Comparison of ENCODE assay signal across 8 cellular contexts in the genomic region with DNA sequence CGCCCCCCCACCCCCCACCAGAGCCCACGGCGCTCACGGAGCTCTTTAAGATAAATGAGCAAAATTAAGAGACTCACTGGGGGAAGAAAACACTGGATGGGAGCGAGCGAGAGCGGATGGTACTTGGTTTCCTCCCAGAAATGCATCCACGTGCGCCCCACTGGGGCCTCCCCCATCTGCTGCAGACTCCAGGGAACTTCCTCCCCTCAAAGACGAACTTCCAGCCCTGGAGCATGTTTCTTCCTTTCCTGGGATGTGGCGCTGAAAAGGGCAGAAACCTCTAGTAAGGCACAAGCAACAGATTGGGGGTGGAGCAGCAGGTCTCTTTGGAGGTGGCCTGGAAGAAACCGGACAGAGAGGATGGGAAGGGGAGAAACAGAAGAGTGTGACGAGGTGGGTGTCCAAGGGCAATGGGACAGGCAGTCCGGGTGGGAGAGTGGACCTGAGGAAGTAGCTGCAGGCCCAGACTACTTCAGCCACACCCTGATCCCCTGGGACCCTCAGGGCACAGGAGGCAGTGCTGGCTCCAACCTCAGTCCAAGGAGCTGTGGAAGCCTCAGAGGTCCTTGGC. TPM values are rescaled to one million over a fixed set of nuclear protein-coding genes. Genes with fewer than 3 reads are reported as not detected.
DNase-seq lines count a peak whose midpoint lies in the region; ATAC-seq and TF ChIP-seq lines count a peak whose summit lies in the region.
"Not testable (repeated sequence)": the region's sequence is repeated elsewhere in the genome, so short reads cannot be mapped to it uniquely, and the experiment has no call there.

No MANE protein-coding gene starts in this region.

- intact Hi-C loops in mammary epithelial cell (cut with micrococcal nuclease), result loop anchor here (1.0 to 5.0 kb wide), 3 partner anchors 47 to 128 kb away; no protein-coding TSS in a partner anchor
- intact Hi-C loops in uterus (cut with DNase I; ENCODE audit: low total_unique reads), result not testable (repeated sequence)

- H3K9ac ChIP-seq in mammary epithelial cell (ENCODE audit: insufficient read depth, low read length) (peak overlapping the region; percentile 84), liver (ENCODE audit: low read depth in 1 of 2, low read length in 2 of 2) (peak overlapping the region in 1 of 2 donors; percentile 49)
- not testable (repeated sequence) for H3K9ac ChIP-seq in rectal smooth muscle tissue (ENCODE audit: low read length)

- not testable (repeated sequence) for H3K36me3 ChIP-seq in mammary epithelial cell (ENCODE audit: insufficient read depth, low read length); gastroesophageal sphincter; liver (ENCODE audit: control insufficient read depth in 4 of 4, insufficient read depth in 3 of 4, low read depth in 1 of 4, low read length in 3 of 4); rectal smooth muscle tissue (ENCODE audit: control insufficient read depth, insufficient read depth, low read length); uterus

- not testable (repeated sequence) for H3K36me3 Mint-ChIP-seq in WTC11

- in situ Hi-C loops in mammary epithelial cell (cut with MboI; ENCODE audit: low sequenced_read_pairs in 2 of 2), result not testable (repeated sequence)

- H3K27me3 Mint-ChIP-seq in WTC11 (ENCODE audit: low read depth), result peaks cover 47% of the 10 kb centered on the region

- CTCF ChIA-PET in WTC11 (lab: Charles Lee); mammary epithelial cell (lab: Charles Lee; ENCODE audit: low non-redundant PET): not testable (repeated sequence)

- H3K27ac Mint-ChIP-seq in WTC11, result peak overlapping the region; percentile 25

- not testable (repeated sequence) for TF ChIP-seq RAD21 in liver (IDR thresholded peaks at IDR 0.05)

- peaks cover 13% of the 10 kb centered on the region for H3K4me1 Mint-ChIP-seq in WTC11

- ATAC-seq in WTC11 (peak; percentile 60), gastroesophageal sphincter (peak; percentile 13)

- peak; percentile 68 for DNase-seq in NCI-H2227 treated with DMSO at 0.1 percent for 48 hours (lab: John Stamatoyannopoulos, UW)
- not testable (repeated sequence) for DNase-seq in WTC11 (ENCODE audit: low spot score); uterus
- DNase-seq in mammary epithelial cell, result peak; percentile 26

- H3K9me3 ChIP-seq in mammary epithelial cell (replicated peaks; ENCODE audit: insufficient read depth, low read length); gastroesophageal sphincter; liver (ENCODE audit: control insufficient read depth in 4 of 4, low read length in 3 of 4); uterus: not testable (repeated sequence)

- H3K4me1 ChIP-seq in mammary epithelial cell (ENCODE audit: insufficient read depth, low read length) (peaks cover 48% of the 10 kb centered on the region), gastroesophageal sphincter (peaks cover 0 to 21% (median 0%) of the 10 kb centered on the region in 3 donors), liver (ENCODE audit: control insufficient read depth in 4 of 4, insufficient read depth in 4 of 4, low read length in 3 of 4) (peaks cover 4 to 25% (median 16%) of the 10 kb centered on the region in 4 donors)
- not testable (repeated sequence) for H3K4me1 ChIP-seq in rectal smooth muscle tissue (ENCODE audit: control insufficient read depth, insufficient read depth, low read length); uterus

- H3K4me3 Mint-ChIP-seq in WTC11, result peak overlapping the region; percentile 75

- not testable (repeated sequence) for H3K27me3 ChIP-seq in mammary epithelial cell (ENCODE audit: insufficient read depth, low read length); gastroesophageal sphincter; liver (ENCODE audit: control insufficient read depth in 4 of 4, insufficient read depth in 4 of 4, low read length in 3 of 4); rectal smooth muscle tissue (ENCODE audit: control insufficient read depth, insufficient read depth, low read length); uterus

- 14% methylated on average over 4 of the region's 14 CpGs for WGBS in mammary epithelial cell (ENCODE audit: low coverage, missing lambda C conversion rate)
- WGBS in gastroesophageal sphincter (ENCODE audit: low coverage in 1 of 2), 2 donors, result 7 to 9% methylated on average over 3 to 13 of the region's 14 CpGs
- 8% methylated on average over 14 of the region's 14 CpGs for WGBS in liver

- H4K20me1 ChIP-seq in mammary epithelial cell (ENCODE audit: insufficient read depth, low read length), result not testable (repeated sequence)

- H3K4me3 ChIP-seq in GM08714 (ENCODE audit: low read length) (peak overlapping the region; percentile 38; the same call in 1 of the 2 replicates), mammary epithelial cell (replicated peaks in 1 of 3; ENCODE audit: insufficient read depth in 1 of 3, low read depth in 2 of 3, low read length in 3 of 3) (peak overlapping the region; percentile 56 to 86 (median 67)), gastroesophageal sphincter (peak overlapping the region; percentile 37 to 55), liver (ENCODE audit: low read depth in 1 of 3, low read length in 3 of 3) (peak overlapping the region in 2 of 3 donors; percentile 25 to 61), rectal smooth muscle tissue (ENCODE audit: low read length) (peak overlapping the region; percentile 15), uterus (peak overlapping the region; percentile 27)

- H3K79me2 ChIP-seq in mammary epithelial cell (ENCODE audit: insufficient read depth, low read length), result peaks cover 11% of the 10 kb centered on the region

- POLR2A ChIA-PET in WTC11 (lab: Charles Lee), result not testable (repeated sequence)

- H3K4me2 ChIP-seq in mammary epithelial cell (ENCODE audit: insufficient read depth, low read depth, low read length), result peak overlapping the region; percentile 91

- H2AFZ ChIP-seq in mammary epithelial cell (ENCODE audit: low read depth, low read length), result peak overlapping the region; percentile 80

- H3K27ac ChIP-seq in mammary epithelial cell (ENCODE audit: insufficient read depth, low read depth, low read length) (peak overlapping the region; percentile 86), gastroesophageal sphincter (peak overlapping the region in 3 of 4 donors; percentile 78 to 84 (median 80)), liver (ENCODE audit: low read depth in 1 of 2, low read length in 2 of 2) (peak overlapping the region; percentile 61 to 63), uterus (peak overlapping the region; percentile 56 to 64)
- not testable (repeated sequence) for H3K27ac ChIP-seq in rectal smooth muscle tissue (ENCODE audit: low read depth, low read length)

- H3K9me3 Mint-ChIP-seq in WTC11, result not testable (repeated sequence)

- dilution Hi-C loops in mammary epithelial cell (cut with HindIII; ENCODE audit: low sequenced_read_pairs), result not testable (repeated sequence)

- BruUV-seq in mammary epithelial cell (replicated peaks; lab: Mats Ljungman, UMichigan), result not testable (repeated sequence)

- not testable (repeated sequence) for TF ChIP-seq EP300 in gastroesophageal sphincter (IDR thresholded peaks at IDR 0.05)

- TF ChIP-seq POLR2A in gastroesophageal sphincter (IDR thresholded peaks at IDR 0.05); uterus (IDR thresholded peaks at IDR 0.05): not testable (repeated sequence)

- TF ChIP-seq CTCF in WTC11 (IDR thresholded peaks at IDR 0.05); mammary epithelial cell (conservative IDR thresholded peaks at IDR 0.05 in 1 of 2, IDR thresholded peaks at IDR 0.05 in 1 of 2; ENCODE audit: extremely low read depth in 1 of 2, insufficient read depth in 1 of 2, low read depth in 1 of 2, low read length in 2 of 2); gastroesophageal sphincter (IDR thresholded peaks at IDR 0.05); liver (IDR thresholded peaks at IDR 0.05; ENCODE audit: low read depth, low read length, missing input control); uterus (IDR thresholded peaks at IDR 0.05): not testable (repeated sequence)

RNA-seq across cellular contexts. Expression of gene PAX8, which starts 46.5 kb away (rescaled TPM):
- total RNA-seq in WTC11 (2021), result 0.27 to 0.66 TPM (median 0.35 TPM) in 3 replicates
- total RNA-seq in mammary epithelial cell, result 10 to 100 TPM in 1 of 2 donors, 1 to 10 TPM in 1; 3.3 to 16.1 TPM
- polyA plus RNA-seq in mammary epithelial cell, result 0.79 TPM
- not detected for polyA minus RNA-seq in mammary epithelial cell
- 1 to 10 TPM in 2 of 4 donors, under 1 TPM in 1, not detected in 1; 0.62 to 2.5 (median 1.1) TPM for total RNA-seq in gastroesophageal sphincter
- under 1 TPM; 0.09 to 0.17 TPM for total RNA-seq in liver
- under 1 TPM; 0.50 to 0.85 TPM for polyA plus RNA-seq in liver
- 10 to 100 TPM in 1 of 4 donors, 1 to 10 TPM in 3; 2.8 to 23.9 (median 6.0) TPM for total RNA-seq in uterus

Comparison
In these comparisons a context has a peak if more than half of its experiments do, and no peak if none do; other contexts are left out.
1. H3K4me3 ChIP-seq: peak in every context shown above with its lines; median percentile 67 in mammary epithelial cell; 46 in gastroesophageal sphincter; 43 in liver; 38 in GM08714; 27 in uterus; 15 in rectal smooth muscle tissue.